ENCODE assay signal across 15 cellular contexts in genomic region chr16:22347100-22347820, GRCh38. TPM values are rescaled to one million over a fixed set of nuclear protein-coding genes. Genes with fewer than 3 reads are reported as not detected.
DNase-seq lines count a peak whose midpoint lies in the region; ATAC-seq and TF ChIP-seq lines count a peak whose summit lies in the region.
"Had no signal": no experiment of that assay in that cellular context is flagged by ENCODE, and none has a peak within 500 bp of the region (broad histone marks: within the 10 kb centered on the region; RNA-seq: fewer than 3 reads in every experiment).

No MANE protein-coding gene starts in this region.

- H3K4me3 ChIP-seq in sigmoid colon = no peak overlapping the region
- H3K4me3 ChIP-seq: pancreas, spleen, vagina had no signal

- peak in 3 of 4 donors; percentile 9 to 57 (median 38) for TF ChIP-seq EP300 in sigmoid colon (IDR thresholded peaks at IDR 0.05)

- no peaks in the 10 kb centered on the region for H3K9me3 ChIP-seq in sigmoid colon
- H3K9me3 ChIP-seq: pancreas, spleen, vagina had no signal

- H3K4me3 Mint-ChIP-seq in activated naive CD4-positive, alpha-beta T cell treated with anti-CD3 and anti-CD28 coated beads, Interleukin-2, amount 50 U/mL, for 24 hours = no peak overlapping the region
- H3K4me3 Mint-ChIP-seq in activated T-helper 17 cell treated with anti-CD3 and anti-CD28 coated beads, Interleukin-2, amount 50 U/mL, for 72 hours = no peak overlapping the region

- no peak for ATAC-seq in activated T-helper 17 cell treated with anti-CD3 and anti-CD28 coated beads, Interleukin-2, amount 50 U/mL, for 72 hours (replicated peaks)
- ATAC-seq in left cardiac atrium (peak; percentile 79 to 83), HG02623 (IDR thresholded peaks at IDR 0.05; ENCODE audit: unreplicated experiment) (no peak), HG03045 (IDR thresholded peaks at IDR 0.05; ENCODE audit: unreplicated experiment) (no peak)

- WGBS in sigmoid colon, 2 donors = 92 to 95% methylated on average over 20 of the region's 20 CpGs

- H3K4me1 Mint-ChIP-seq in activated naive CD4-positive, alpha-beta T cell treated with anti-CD3 and anti-CD28 coated beads, Interleukin-2, amount 50 U/mL, for 24 hours = peaks cover 49% of the 10 kb centered on the region
- no peaks in the 10 kb centered on the region for H3K4me1 Mint-ChIP-seq in activated T-helper 17 cell treated with anti-CD3 and anti-CD28 coated beads, Interleukin-2, amount 50 U/mL, for 72 hours

- H3K9me3 Mint-ChIP-seq in activated naive CD4-positive, alpha-beta T cell treated with anti-CD3 and anti-CD28 coated beads, Interleukin-2, amount 50 U/mL, for 24 hours = no peaks in the 10 kb centered on the region
- no peaks in the 10 kb centered on the region for H3K9me3 Mint-ChIP-seq in activated T-helper 17 cell treated with anti-CD3 and anti-CD28 coated beads, Interleukin-2, amount 50 U/mL, for 72 hours

- no peaks in the 10 kb centered on the region for H3K27me3 Mint-ChIP-seq in activated naive CD4-positive, alpha-beta T cell treated with anti-CD3 and anti-CD28 coated beads, Interleukin-2, amount 50 U/mL, for 24 hours
- H3K27me3 Mint-ChIP-seq in activated T-helper 17 cell treated with anti-CD3 and anti-CD28 coated beads, Interleukin-2, amount 50 U/mL, for 72 hours = no peaks in the 10 kb centered on the region

- H3K36me3 Mint-ChIP-seq in activated naive CD4-positive, alpha-beta T cell treated with anti-CD3 and anti-CD28 coated beads, Interleukin-2, amount 50 U/mL, for 24 hours = peaks cover 21% of the 10 kb centered on the region
- H3K36me3 Mint-ChIP-seq in activated T-helper 17 cell treated with anti-CD3 and anti-CD28 coated beads, Interleukin-2, amount 50 U/mL, for 72 hours (ENCODE audit: low read depth) = peaks cover 81% of the 10 kb centered on the region

- peak overlapping the region; percentile 2 to 85 (median 78) for H3K27ac ChIP-seq in sigmoid colon
- H3K27ac ChIP-seq: pancreas, vagina had no signal

- intact Hi-C loops in left cardiac atrium (cut with DNase I) = no loop called here
- intact Hi-C loops in sigmoid colon (cut with DNase I) = loop anchor here (5.0 kb wide), 1 partner anchor 50 kb away; the partner anchor contains the start of gene POLR3E

- H3K27me3 ChIP-seq in sigmoid colon = no peaks in the 10 kb centered on the region
- H3K27me3 ChIP-seq: pancreas, spleen, vagina had no signal

- DNase-seq in activated naive CD4-positive, alpha-beta T cell treated with Interleukin-2 at 50 U/mL for 16 hours = no peak
- DNase-seq in left cardiac atrium = no peak
- DNase-seq in sigmoid colon = peak; percentile 88
- DNase-seq in stimulated activated CD4-positive, alpha-beta T cell treated with anti-CD3 and anti-CD28 coated beads, Interleukin-4, amount 100 ng/mL, for 4 hours = no peak
- DNase-seq: cortex of kidney; H7; NCI-H2107; pancreas; spleen; stimulated activated naive CD4-positive, alpha-beta T cell treated with Interleukin-2 at 50 U/mL for 16 hours had no signal

- H3K27ac Mint-ChIP-seq in activated naive CD4-positive, alpha-beta T cell treated with anti-CD3 and anti-CD28 coated beads, Interleukin-2, amount 50 U/mL, for 24 hours = peak overlapping the region; percentile 73
- H3K27ac Mint-ChIP-seq in activated T-helper 17 cell treated with anti-CD3 and anti-CD28 coated beads, Interleukin-2, amount 50 U/mL, for 72 hours = peak overlapping the region; percentile 9

- H3K4me1 ChIP-seq in sigmoid colon = peaks cover 0 to 38% (median 26%) of the 10 kb centered on the region in 4 donors
- H3K4me1 ChIP-seq: pancreas, vagina had no signal

- no peak for TF ChIP-seq POLR2A in sigmoid colon (IDR thresholded peaks at IDR 0.05)

- TF ChIP-seq CTCF in sigmoid colon (IDR thresholded peaks at IDR 0.05) = no peak

- peaks cover 7 to 24% (median 16%) of the 10 kb centered on the region in 4 donors for H3K36me3 ChIP-seq in sigmoid colon

RNA-seq across cellular contexts. Expression of gene CDR2, which starts 27.2 kb away (rescaled TPM):
- 10 to 100 TPM; 26.3 to 41.0 TPM for total RNA-seq in activated T-helper 17 cell treated with anti-CD3 and anti-CD28 coated beads, Interleukin-2, amount 50 U/mL, for 72 hours
- 10 to 100 TPM in 1 of 2 donors, 1 to 10 TPM in 1; 9.5 to 17.9 TPM for total RNA-seq in left cardiac atrium
- total RNA-seq in sigmoid colon = 10 to 100 TPM; 20.3 to 32.3 (median 24.4) TPM
- 10 to 100 TPM; 14.6 to 22.7 (median 21.0) TPM for polyA plus RNA-seq in sigmoid colon

RNA-seq across cellular contexts. Expression of gene POLR3E, which starts 50.1 kb away (rescaled TPM):
- total RNA-seq in activated T-helper 17 cell treated with anti-CD3 and anti-CD28 coated beads, Interleukin-2, amount 50 U/mL, for 72 hours = 10 to 100 TPM; 48.9 to 76.2 TPM
- total RNA-seq in left cardiac atrium (10 to 100 TPM; 27.2 to 33.6 TPM), sigmoid colon (10 to 100 TPM; 39.3 to 68.7 (median 49.4) TPM)
- 10 to 100 TPM; 10.6 to 25.6 (median 11.4) TPM for polyA plus RNA-seq in sigmoid colon

Comparison
In these comparisons a context has a peak if more than half of its experiments do, and no peak if none do; other contexts are left out.
1. ATAC-seq: peak in left cardiac atrium (2 of 2); none in activated T-helper 17 cell treated with anti-CD3 and anti-CD28 coated beads, Interleukin-2, amount 50 U/mL, for 72 hours (single experiment), HG02623 (single experiment) and HG03045 (single experiment).